In the genomic region with DNA sequence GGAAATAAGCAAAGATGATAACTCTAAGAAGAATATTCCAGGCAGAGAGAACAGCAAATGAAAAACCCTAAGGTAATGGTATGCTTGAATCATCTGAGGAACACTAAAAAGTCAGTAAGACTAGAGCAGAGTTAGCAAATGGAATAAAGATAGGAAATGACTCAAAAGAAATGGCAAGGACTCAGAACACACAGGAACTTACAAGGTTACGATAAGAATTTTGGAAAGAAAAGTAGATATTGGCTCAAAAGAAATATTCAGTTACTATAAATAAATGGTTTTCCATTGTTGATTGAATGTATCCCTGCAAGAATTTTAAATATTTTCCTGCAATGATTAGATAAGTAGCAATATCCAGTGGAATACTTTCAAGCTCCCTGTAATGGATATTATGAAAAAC, we compare ENCODE assay signal across 19 cellular contexts.
A peak's percentile ranks its signal among the peaks of the same experiment; 100 is the strongest.
DNase-seq lines count a peak whose midpoint lies in the region; ATAC-seq and TF ChIP-seq lines count a peak whose summit lies in the region.
"Had no signal": no experiment of that assay in that cellular context is flagged by ENCODE, and none has a peak within 500 bp of the region (broad histone marks: within the 10 kb centered on the region; RNA-seq: fewer than 3 reads in every experiment).

No MANE protein-coding gene starts in this region.

- no peak overlapping the region for H2BK5ac ChIP-seq in IMR-90 (ENCODE audit: low read depth, low read length, poor library complexity, severe bottlenecking)

- H3K4me3 ChIP-seq in ACC112 (ENCODE audit: low read depth, low read length) (no peak overlapping the region), IMR-90 (ENCODE audit: insufficient read depth, low read depth, low read length) (no peak overlapping the region), astrocyte of the spinal cord (ENCODE audit: low read depth, low read length) (no peak overlapping the region)
- H3K4me3 ChIP-seq: spleen, upper lobe of left lung had no signal

- H3K4me1 ChIP-seq in ACC112 (ENCODE audit: control insufficient read depth, insufficient read depth, low read length, unreplicated experiment) (peaks cover 13% of the 10 kb centered on the region), IMR-90 (ENCODE audit: control insufficient read depth, insufficient read depth, low read length) (peaks cover 7% of the 10 kb centered on the region)
- H3K4me1 ChIP-seq: spleen, upper lobe of left lung had no signal

- CTCF ChIA-PET in IMR-90 (lab: Yijun Ruan, JAX) = interaction anchor here (1.3 kb wide), 1 partner anchor 23 kb away, joined by 3 read pairs; no protein-coding TSS in a partner anchor

- no peak overlapping the region for H3K18ac ChIP-seq in IMR-90 (ENCODE audit: low read depth, low read length)

- H3K4me2 ChIP-seq in IMR-90 (ENCODE audit: low read depth, low read length) = no peak overlapping the region

- H2BK20ac ChIP-seq in IMR-90 (ENCODE audit: low read depth, low read length) = no peak overlapping the region

- no peaks in the 10 kb centered on the region for H3K79me1 ChIP-seq in IMR-90 (ENCODE audit: low read depth in 1 of 2, low read length in 2 of 2)

- H3K14ac ChIP-seq in IMR-90 (replicated peaks; ENCODE audit: low read depth, low read length) = no peak overlapping the region

- no peak overlapping the region for H3K56ac ChIP-seq in IMR-90 (ENCODE audit: extremely low read depth, insufficient read depth, low read length)

- no peak overlapping the region for H3K23ac ChIP-seq in IMR-90 (ENCODE audit: low read depth, low read length)

- H3K27me3 ChIP-seq in ACC112 (ENCODE audit: insufficient read depth, low read length) = no peaks in the 10 kb centered on the region
- no peaks in the 10 kb centered on the region for H3K27me3 ChIP-seq in IMR-90 (ENCODE audit: control insufficient read depth, insufficient read depth, low read length)
- H3K27me3 ChIP-seq: spleen, upper lobe of left lung had no signal

- H2AFZ ChIP-seq in ACC112 (ENCODE audit: low read length, unreplicated experiment) (peak overlapping the region; percentile 84), IMR-90 (replicated peaks; ENCODE audit: low read length, poor library complexity) (no peak overlapping the region)

- intact Hi-C loops in IMR-90 (cut with micrococcal nuclease) = no loop called here
- intact Hi-C loops in sciatic nerve (cut with DNase I) = no loop called here

- H4K20me1 ChIP-seq in IMR-90 (ENCODE audit: insufficient read depth, low read length) = no peaks in the 10 kb centered on the region

- H2AK9ac ChIP-seq in IMR-90 (replicated peaks; ENCODE audit: low read depth, low read length, poor library complexity) = no peak overlapping the region

- WGBS in IMR-90 (ENCODE audit: extremely low coverage in 2 of 2, insufficient read length in 1 of 2), 2 experiments = no CpG with 5 or more reads among the region's 1 CpG

- H4K8ac ChIP-seq in IMR-90 (ENCODE audit: low read depth in 2 of 2, low read length in 2 of 2) = no peak overlapping the region

- TF ChIP-seq CTCF in IMR-90 (conservative IDR thresholded peaks at IDR 0.05; ENCODE audit: low read depth, low read length) (no peak), astrocyte of the spinal cord (IDR thresholded peaks at IDR 0.05; ENCODE audit: low read depth, low read length) (no peak)

- DNase-seq in IMR-90 (peak; percentile 94), astrocyte of the spinal cord (ENCODE audit: low read depth, low spot score) (peak; percentile 82), iris pigment epithelial cell (ENCODE audit: low read depth) (peak; percentile 93), putamen (ENCODE audit: low spot score) (no peak), sciatic nerve (ENCODE audit: low spot score) (no peak), germinal center (ENCODE audit: low spot score) (no peak)
- DNase-seq: activated CD8-positive, alpha-beta memory T cell treated with anti-CD3 and anti-CD28 coated beads, Interleukin-2, amount 50 U/mL, for 48 hours; activated naive CD4-positive, alpha-beta T cell treated with anti-CD3 and anti-CD28 coated beads, Interleukin-2, amount 50 U/mL, for 16 hours; AML-193; glutamatergic neuron; KG1; NCI-H1105 treated with DMSO at 0.1 percent for 48 hours; NK-92 treated with Interleukin-12 subunit alpha and Interleukin-12 subunit beta, amount 100 ng/mL, for 24 hours; spleen; upper lobe of left lung had no signal

- POLR2A ChIA-PET in IMR-90 (lab: Charles Lee; ENCODE audit: unreplicated experiment) = no interaction called here

- no TSS peak for BruUV-seq in IMR-90 (replicated peaks; lab: Mats Ljungman, UMichigan)

- no peak overlapping the region for H2BK15ac ChIP-seq in IMR-90 (ENCODE audit: low read depth, low read length)

- TF ChIP-seq RAD21 in IMR-90 (IDR thresholded peaks at IDR 0.05; ENCODE audit: low read length) = no peak

- no peak overlapping the region for H2AK5ac ChIP-seq in IMR-90 (ENCODE audit: low read depth, low read length)

- H3K79me2 ChIP-seq in ACC112 (ENCODE audit: control insufficient read depth, insufficient read depth, low read length, unreplicated experiment) = no peaks in the 10 kb centered on the region

- peak; percentile 93 for ATAC-seq in IMR-90 (ENCODE audit: low read depth)
- ATAC-seq in GM21360 (IDR thresholded peaks at IDR 0.05; ENCODE audit: unreplicated experiment) = no peak
- ATAC-seq in sciatic nerve = no peak
- ATAC-seq: activated CD4-positive, CD25-positive, alpha-beta regulatory T cell treated with anti-CD3 and anti-CD28 coated beads, Interleukin-2, amount 50 U/mL, for 24 hours; stimulated activated memory B cell treated with anti-CD40 and anti-IgM and Interleukin-4, amounts not matched to agents 10 μg/mL and 1 μg/mL and 100 μg/mL, for 72 hours had no signal

- no peak for TF ChIP-seq POLR2A in IMR-90 (IDR thresholded peaks at IDR 0.05; ENCODE audit: low read depth, low read length)

- H3K9me3 ChIP-seq in IMR-90 (ENCODE audit: control insufficient read depth, insufficient read depth, low read length) = no peaks in the 10 kb centered on the region
- H3K9me3 ChIP-seq: upper lobe of left lung had no signal

- no peak overlapping the region for H4K91ac ChIP-seq in IMR-90 (ENCODE audit: insufficient read depth, low read depth, low read length)

- H3K36me3 ChIP-seq in ACC112 (ENCODE audit: insufficient read depth, low read length) (no peaks in the 10 kb centered on the region), IMR-90 (ENCODE audit: control insufficient read depth, insufficient read depth, low read length) (no peaks in the 10 kb centered on the region)
- H3K36me3 ChIP-seq: spleen, upper lobe of left lung had no signal

- no peak overlapping the region; the same call in 1 of the 2 replicates for H2BK120ac ChIP-seq in IMR-90 (ENCODE audit: low read depth, low read length)

- H3K9ac ChIP-seq in IMR-90 (ENCODE audit: low read depth, low read length) = no peak overlapping the region

- no peak overlapping the region for H4K5ac ChIP-seq in IMR-90 (ENCODE audit: low read depth, low read length)

- in situ Hi-C loops in IMR-90 (cut with MboI; ENCODE audit: low sequenced_read_pairs) (no loop called here), astrocyte of the spinal cord (cut with HindIII; ENCODE audit: low sequenced_read_pairs) (no loop called here)

- 0 out of 2 replicates have a peak overlapping the region, but pooled peaks have one; percentile 27 for H3K4ac ChIP-seq in IMR-90 (ENCODE audit: low read depth, low read length)

- H3K9me1 ChIP-seq in IMR-90 (ENCODE audit: insufficient read depth, low read length) = no peaks in the 10 kb centered on the region

- dilution Hi-C loops in IMR-90 (cut with HindIII; ENCODE audit: low sequenced_read_pairs, unreplicated experiment) = no loop called here

- H3K27ac ChIP-seq in ACC112 (ENCODE audit: low read depth, low read length) (peak overlapping the region; percentile 12; the same call in 1 of the 2 replicates), IMR-90 (ENCODE audit: insufficient read depth, low read length) (no peak overlapping the region)
- H3K27ac ChIP-seq: upper lobe of left lung had no signal

TF ChIP-seq in IMR-90, 13 proteins besides CTCF, POLR2A, EP300 and RAD21:
- TF ChIP-seq SMC3 (IDR thresholded peaks at IDR 0.05; ENCODE audit: low read depth, low read length) (no peak), MXI1 (IDR thresholded peaks at IDR 0.05; ENCODE audit: borderline replicate concordance, low read depth, low read length) (no peak), CHD1 (IDR thresholded peaks at IDR 0.05; ENCODE audit: low read depth, low read length) (no peak), FOS (IDR thresholded peaks at IDR 0.05; ENCODE audit: low read depth, low read length) (no peak), CEBPB (IDR thresholded peaks at IDR 0.05; ENCODE audit: low read depth, low read length) (no peak), RCOR1 (IDR thresholded peaks at IDR 0.05; ENCODE audit: insufficient replicate concordance, low read length) (no peak), MAZ (IDR thresholded peaks at IDR 0.05; ENCODE audit: borderline replicate concordance, low read depth, low read length) (no peak), RFX5 (IDR thresholded peaks at IDR 0.05; ENCODE audit: low read depth, low read length) (no peak), NFE2L2 (IDR thresholded peaks at IDR 0.05; ENCODE audit: low read depth, low read length) (no peak)
- TF ChIP-seq, protein P1, sequence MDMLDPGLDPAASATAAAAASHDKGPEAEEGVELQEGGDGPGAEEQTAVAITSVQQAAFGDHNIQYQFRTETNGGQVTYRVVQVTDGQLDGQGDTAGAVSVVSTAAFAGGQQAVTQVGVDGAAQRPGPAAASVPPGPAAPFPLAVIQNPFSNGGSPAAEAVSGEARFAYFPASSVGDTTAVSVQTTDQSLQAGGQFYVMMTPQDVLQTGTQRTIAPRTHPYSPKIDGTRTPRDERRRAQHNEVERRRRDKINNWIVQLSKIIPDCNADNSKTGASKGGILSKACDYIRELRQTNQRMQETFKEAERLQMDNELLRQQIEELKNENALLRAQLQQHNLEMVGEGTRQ (IDR thresholded peaks at IDR 0.05; ENCODE audit: low read depth, low read length) = no peak
- TF ChIP-seq, protein P2, sequence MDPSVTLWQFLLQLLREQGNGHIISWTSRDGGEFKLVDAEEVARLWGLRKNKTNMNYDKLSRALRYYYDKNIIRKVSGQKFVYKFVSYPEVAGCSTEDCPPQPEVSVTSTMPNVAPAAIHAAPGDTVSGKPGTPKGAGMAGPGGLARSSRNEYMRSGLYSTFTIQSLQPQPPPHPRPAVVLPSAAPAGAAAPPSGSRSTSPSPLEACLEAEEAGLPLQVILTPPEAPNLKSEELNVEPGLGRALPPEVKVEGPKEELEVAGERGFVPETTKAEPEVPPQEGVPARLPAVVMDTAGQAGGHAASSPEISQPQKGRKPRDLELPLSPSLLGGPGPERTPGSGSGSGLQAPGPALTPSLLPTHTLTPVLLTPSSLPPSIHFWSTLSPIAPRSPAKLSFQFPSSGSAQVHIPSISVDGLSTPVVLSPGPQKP (IDR thresholded peaks at IDR 0.05; ENCODE audit: borderline replicate concordance, low read depth, low read length) = no peak

Comparison
In these comparisons a context has a peak if more than half of its experiments do, and no peak if none do; other contexts are left out.
1. DNase-seq: peak in IMR-90 (single experiment), astrocyte of the spinal cord (single experiment) and iris pigment epithelial cell (single experiment); none in putamen (single experiment), sciatic nerve (single experiment) and germinal center (single experiment).